In the genomic region with DNA sequence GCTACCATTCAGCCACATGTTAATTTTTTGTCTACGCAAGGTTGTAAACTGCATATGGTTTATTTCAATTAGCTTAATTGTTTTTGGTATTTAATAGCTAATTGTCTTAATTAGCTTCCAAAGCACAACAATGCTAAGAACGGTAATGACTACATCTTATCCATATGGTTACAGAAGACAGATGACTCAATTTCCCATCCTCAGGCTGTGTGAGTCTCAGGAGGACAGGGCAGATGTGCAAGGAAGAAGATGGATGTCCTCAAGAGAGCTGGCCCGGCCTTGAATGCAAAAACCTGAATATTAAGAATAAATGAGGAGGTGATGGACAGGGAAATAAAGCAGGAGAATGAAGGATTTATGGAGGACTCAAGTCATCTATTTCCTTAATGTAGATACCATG, we compare ENCODE assay signal across 20 cellular contexts.
"Had no signal": no experiment of that assay in that cellular context is flagged by ENCODE, and none has a peak within 500 bp of the region (broad histone marks: within the 10 kb centered on the region; RNA-seq: fewer than 3 reads in every experiment).

No MANE protein-coding gene starts in this region.

- H3K36me3 ChIP-seq: gastroesophageal sphincter, sigmoid colon had no signal

- H3K27ac ChIP-seq: gastroesophageal sphincter, sigmoid colon had no signal

- H3K4me1 ChIP-seq: gastroesophageal sphincter, sigmoid colon, testis had no signal

- H3K27me3 ChIP-seq: gastroesophageal sphincter, sigmoid colon, testis had no signal

- H3K9me3 ChIP-seq: gastroesophageal sphincter, testis had no signal

- H3K4me3 ChIP-seq: gastroesophageal sphincter, mucosa of descending colon, sigmoid colon, testis had no signal

- DNase-seq: activated naive CD4-positive, alpha-beta T cell treated with Interleukin-2 at 50 U/mL for 16 hours; activated naive CD8-positive, alpha-beta T cell treated with anti-CD3 and anti-CD28 coated beads for 36 hours; activated T-cell treated with anti-CD3 and anti-CD28 coated beads, Interleukin-2, amount 50 U/mL, for 48 hours; amniotic stem cell; cerebellar nuclear complex; cortex of kidney; head of caudate nucleus; hypothalamus; mucosa of descending colon; naive B cell; nucleus accumbens; posterior cingulate gyrus; stimulated activated CD4-positive, alpha-beta T cell treated with anti-CD3 and anti-CD28 coated beads, Interleukin-2, amount 100 ng/mL, for 48 hours; stimulated activated CD8-positive, alpha-beta memory T cell treated with anti-CD3 and anti-CD28 coated beads, Interleukin-4, amount 100 ng/mL, for 48 hours; stimulated activated naive B cell treated with anti-CD40 and anti-IgM and Interleukin-4, amounts not matched to agents 10 μg/mL and 1 μg/mL and 100 μg/mL, for 72 hours; T1000; testis; trophoblast cell had no signal
